Comparison of ENCODE assay signal across 8 cellular contexts in the genomic region with DNA sequence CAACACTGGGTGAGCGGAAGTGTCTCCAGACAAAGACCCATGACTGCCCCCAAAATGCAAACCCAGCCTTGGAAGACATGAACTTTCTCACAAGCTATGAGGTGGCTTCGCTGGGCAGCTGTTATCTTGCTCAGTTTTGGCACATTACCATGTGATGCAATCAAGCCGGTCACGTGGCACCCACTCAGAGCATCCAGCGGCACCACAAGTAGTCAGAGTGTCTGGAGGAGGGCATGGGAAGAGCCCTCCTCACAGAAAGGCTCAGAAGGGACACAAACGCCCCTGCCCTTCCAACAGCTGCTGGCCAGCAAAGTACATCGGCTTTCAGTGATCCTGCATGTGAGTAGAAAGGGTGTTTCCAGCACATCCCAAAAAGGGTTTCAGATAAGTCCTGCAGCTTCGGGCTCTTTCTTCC.
A peak's percentile ranks its signal among the peaks of the same experiment; 100 is the strongest.
DNase-seq lines count a peak whose midpoint lies in the region; ATAC-seq, FAIRE-seq and TF ChIP-seq lines count a peak whose summit lies in the region.

No MANE protein-coding gene starts in this region.

- H3K27me3 Mint-ChIP-seq in stimulated activated naive B cell treated with anti-CD40 and anti-IgM and Interleukin-4, amounts not matched to agents 10 μg/mL and 1 μg/mL and 100 μg/mL, for 72 hours: peaks cover 0 to 5% of the 10 kb centered on the region in 2 donors

- no peaks in the 10 kb centered on the region for H3K27me3 ChIP-seq in pancreas

- no peak overlapping the region for H3K27ac ChIP-seq in pancreas

- DNase-seq in Daoy (ENCODE audit: low read depth): peak; percentile 90
- peak; percentile 73 for DNase-seq in NCI-H226
- peak in 5 of 6 donors; percentile 63 to 76 (median 71) for DNase-seq in pancreas
- DNase-seq in central memory CD4-positive, alpha-beta T cell: no peak
- DNase-seq in stimulated activated naive B cell treated with anti-CD40 and anti-IgM and Interleukin-4, amounts not matched to agents 10 μg/mL and 1 μg/mL and 100 μg/mL, for 72 hours: no peak

- no peak for FAIRE-seq in pancreas (lab: Jason Lieb, UNC)

- no peak overlapping the region for H3K4me3 Mint-ChIP-seq in stimulated activated naive B cell treated with anti-CD40 and anti-IgM and Interleukin-4, amounts not matched to agents 10 μg/mL and 1 μg/mL and 100 μg/mL, for 72 hours

- 31 to 32% methylated on average over 8 of the region's 8 CpGs for WGBS in pancreas, 2 donors

- H3K9me3 ChIP-seq in pancreas: no peaks in the 10 kb centered on the region

- ATAC-seq in esophagus mucosa: peak; percentile 55
- ATAC-seq in pancreas: peak; percentile 46 to 77 (median 55)
- no peak for ATAC-seq in HG03280 (IDR thresholded peaks at IDR 0.05; ENCODE audit: unreplicated experiment)
- ATAC-seq in HG03354 (IDR thresholded peaks at IDR 0.05; ENCODE audit: poor library complexity, severe bottlenecking, unreplicated experiment): no peak
- no peak for ATAC-seq in stimulated activated naive B cell treated with anti-CD40 and anti-IgM and Interleukin-4, amounts not matched to agents 10 μg/mL and 1 μg/mL and 100 μg/mL, for 72 hours (replicated peaks)

- no peak for TF ChIP-seq CTCF in pancreas (IDR thresholded peaks at IDR 0.05)

- no peak overlapping the region for H3K4me3 ChIP-seq in pancreas

- peaks cover 0 to 16% of the 10 kb centered on the region in 2 donors for H3K4me1 Mint-ChIP-seq in stimulated activated naive B cell treated with anti-CD40 and anti-IgM and Interleukin-4, amounts not matched to agents 10 μg/mL and 1 μg/mL and 100 μg/mL, for 72 hours

- H3K4me1 ChIP-seq in pancreas: peaks cover 13 to 21% (median 17%) of the 10 kb centered on the region in 3 donors

- no peaks in the 10 kb centered on the region for H3K36me3 Mint-ChIP-seq in stimulated activated naive B cell treated with anti-CD40 and anti-IgM and Interleukin-4, amounts not matched to agents 10 μg/mL and 1 μg/mL and 100 μg/mL, for 72 hours

- no peak overlapping the region for H3K27ac Mint-ChIP-seq in stimulated activated naive B cell treated with anti-CD40 and anti-IgM and Interleukin-4, amounts not matched to agents 10 μg/mL and 1 μg/mL and 100 μg/mL, for 72 hours

- intact Hi-C loops in pancreas (cut with DNase I): no loop called here

- no peaks in the 10 kb centered on the region for H3K36me3 ChIP-seq in pancreas

- H3K9me3 Mint-ChIP-seq in stimulated activated naive B cell treated with anti-CD40 and anti-IgM and Interleukin-4, amounts not matched to agents 10 μg/mL and 1 μg/mL and 100 μg/mL, for 72 hours: no peaks in the 10 kb centered on the region

Comparison
In these comparisons a context has a peak if more than half of its experiments do, and no peak if none do; other contexts are left out.
1. DNase-seq: peak in Daoy (single experiment), NCI-H226 (single experiment) and pancreas (5 of 6); none in central memory CD4-positive, alpha-beta T cell (single experiment) and stimulated activated naive B cell treated with anti-CD40 and anti-IgM and Interleukin-4, amounts not matched to agents 10 μg/mL and 1 μg/mL and 100 μg/mL, for 72 hours (single experiment).
2. ATAC-seq: peak in esophagus mucosa (single experiment) and pancreas (4 of 4); none in HG03280 (single experiment), HG03354 (single experiment) and stimulated activated naive B cell treated with anti-CD40 and anti-IgM and Interleukin-4, amounts not matched to agents 10 μg/mL and 1 μg/mL and 100 μg/mL, for 72 hours (0 of 2).